In genomic region chr16:84999200-84999599, GRCh38 we compare ENCODE assay signal across 9 cellular contexts. TPM values are rescaled to one million over a fixed set of nuclear protein-coding genes. Genes with fewer than 3 reads are reported as not detected.
A peak's percentile ranks its signal among the peaks of the same experiment; 100 is the strongest.
DNase-seq lines count a peak whose midpoint lies in the region; ATAC-seq and TF ChIP-seq lines count a peak whose summit lies in the region.
"Had no signal": no experiment of that assay in that cellular context is flagged by ENCODE, and none has a peak within 500 bp of the region (broad histone marks: within the 10 kb centered on the region; RNA-seq: fewer than 3 reads in every experiment).

No MANE protein-coding gene starts in this region.

- intact Hi-C loops in body of pancreas (cut with DNase I): no loop called here
- intact Hi-C loops in left lung (cut with DNase I): no loop called here

- H3K4me1 ChIP-seq in body of pancreas (peaks cover 76% of the 10 kb centered on the region), left lung (peaks cover 29 to 93% of the 10 kb centered on the region in 2 donors), stomach smooth muscle (ENCODE audit: control insufficient read depth, insufficient read depth, low read length) (peaks cover 46% of the 10 kb centered on the region)

- ATAC-seq in body of pancreas (peak; percentile 57), left lung (peak; percentile 6), HG02642 (IDR thresholded peaks at IDR 0.05; ENCODE audit: poor library complexity, unreplicated experiment) (no peak)

- H3K27ac ChIP-seq in body of pancreas (peak overlapping the region; percentile 69 to 84 (median 78)), left lung (peak overlapping the region; percentile 61 to 92), stomach smooth muscle (ENCODE audit: low read length) (peak overlapping the region; percentile 19)

- DNase-seq in HT-29 (ENCODE audit: low spot score) (peak; percentile 27), body of pancreas (no peak), left lung (no peak), NCI-H345 treated with DMSO at 0.1 percent for 48 hours (lab: John Stamatoyannopoulos, UW; ENCODE audit: unreplicated experiment) (no peak), AG08395 (ENCODE audit: low spot score) (no peak), DMS79 treated with DMSO at 0.1 percent for 48 hours (lab: John Stamatoyannopoulos, UW) (no peak)
- DNase-seq: KBM-7 had no signal

- TF ChIP-seq CTCF in body of pancreas (IDR thresholded peaks at IDR 0.05): no peak
- no peak for TF ChIP-seq CTCF in left lung (IDR thresholded peaks at IDR 0.05)

- TF ChIP-seq POLR2A in body of pancreas (IDR thresholded peaks at IDR 0.05): no peak

- no peaks in the 10 kb centered on the region for H3K27me3 ChIP-seq in body of pancreas
- no peaks in the 10 kb centered on the region for H3K27me3 ChIP-seq in left lung
- no peaks in the 10 kb centered on the region for H3K27me3 ChIP-seq in stomach smooth muscle (ENCODE audit: control insufficient read depth in 1 of 2, insufficient read depth in 2 of 2, low read length in 2 of 2)

- no peak overlapping the region for H3K9ac ChIP-seq in stomach smooth muscle (ENCODE audit: low read length in 2 of 2)

- H3K36me3 ChIP-seq in body of pancreas (replicated peaks in 1 of 2; ENCODE audit: insufficient read depth in 1 of 2, low read depth in 2 of 2) (peaks cover 0 to under 1% of the 10 kb centered on the region in 2 donors), left lung (peaks cover 0 to 17% of the 10 kb centered on the region in 2 donors), stomach smooth muscle (ENCODE audit: control insufficient read depth in 2 of 2, insufficient read depth in 2 of 2, low read length in 2 of 2) (peaks cover 4 to 7% of the 10 kb centered on the region in 2 donors)

- H3K9me3 ChIP-seq in body of pancreas: no peaks in the 10 kb centered on the region
- H3K9me3 ChIP-seq in left lung: no peaks in the 10 kb centered on the region
- no peaks in the 10 kb centered on the region for H3K9me3 ChIP-seq in stomach smooth muscle (ENCODE audit: control insufficient read depth in 2 of 2, low read length in 2 of 2)

- WGBS in body of pancreas, 2 donors: 8 to 24% methylated on average over 3 of the region's 3 CpGs

- H3K4me3 ChIP-seq in body of pancreas: no peak overlapping the region
- H3K4me3 ChIP-seq in left lung: no peak overlapping the region
- no peak overlapping the region for H3K4me3 ChIP-seq in stomach smooth muscle (ENCODE audit: low read length in 2 of 2)

RNA-seq across cellular contexts. Expression of gene ZDHHC7, which starts 12.1 kb away (rescaled TPM):
- total RNA-seq in HT-29 (2014; rRNA removed; shearing (Covaris generic)): 40.1 and 40.3 TPM in 2 replicates
- total RNA-seq in body of pancreas (10 to 100 TPM; 17.5 to 39.2 TPM), left lung (10 to 100 TPM; 69.8 to 82.3 TPM)

RNA-seq across cellular contexts. Expression of gene KIAA0513, which starts 28.4 kb away (rescaled TPM):
- total RNA-seq in HT-29 (2014; rRNA removed; shearing (Covaris generic)): 0.91 and 1.2 TPM in 2 replicates
- total RNA-seq in body of pancreas (10 to 100 TPM; 23.1 to 71.9 TPM), left lung (10 to 100 TPM; 22.6 to 31.7 TPM)

Comparison
In these comparisons a context has a peak if more than half of its experiments do, and no peak if none do; other contexts are left out.
1. H3K27ac ChIP-seq: peak in every context shown above with its lines; median percentile 78 in body of pancreas; 76 in left lung; 19 in stomach smooth muscle.
2. RNA of gene KIAA0513, which starts 28.4 kb away (total RNA-seq): 23.1 to 71.9 TPM in body of pancreas and 22.6 to 31.7 TPM in left lung; 0.91 to 1.2 TPM in HT-29; every median in the first group is over 10 times any median in the second.